In genomic region chr9:116381350-116381749, GRCh38 we compare ENCODE assay signal across 26 cellular contexts.
DNase-seq lines count a peak whose midpoint lies in the region; ATAC-seq, FAIRE-seq and TF ChIP-seq lines count a peak whose summit lies in the region.
"Had no signal": no experiment of that assay in that cellular context is flagged by ENCODE, and none has a peak within 500 bp of the region (broad histone marks: within the 10 kb centered on the region; RNA-seq: fewer than 3 reads in every experiment).

No MANE protein-coding gene starts in this region.

- no peak for TF ChIP-seq RAD21 in GM12878 (IDR thresholded peaks at IDR 0.05; ENCODE audit: insufficient read depth, low read depth, low read length)

- CTCF ChIA-PET in GM12878 (lab: Yijun Ruan, JAX): no interaction called here

- intact Hi-C loops in GM12878 (cut with micrococcal nuclease; ENCODE audit: unreplicated experiment): loop anchor here (2.0 kb wide), 1 partner anchor 69 kb away; no protein-coding TSS in a partner anchor

- SMC1A ChIA-PET in GM12878 (lab: Charles Lee; ENCODE audit: uncharacterized antibody, unreplicated experiment): no interaction called here

- 50% methylated on average over 2 of the region's 2 CpGs for WGBS in GM12878 (ENCODE audit: insufficient coverage, insufficient replicate concordance, low lambda C conversion rate, missing lambda C conversion rate)

- H3K4me2 ChIP-seq in GM12878 (ENCODE audit: control insufficient read depth, insufficient read depth): no peak overlapping the region

- H3K9ac ChIP-seq in GM12878 (ENCODE audit: control insufficient read depth, insufficient read depth, low read length): no peak overlapping the region
- H3K9ac ChIP-seq: GM23248 had no signal

- no peak overlapping the region for H3K27ac ChIP-seq in GM12878 (ENCODE audit: control insufficient read depth, insufficient read depth)
- H3K27ac ChIP-seq: C4-2B, GM23248, HL-60 had no signal

- H3K79me2 ChIP-seq in GM12878 (ENCODE audit: control insufficient read depth, insufficient read depth, low read length): no peaks in the 10 kb centered on the region

- TF ChIP-seq EP300 in GM12878 (IDR thresholded peaks at IDR 0.05; ENCODE audit: borderline replicate concordance in 1 of 2, control insufficient read depth in 1 of 2, low read depth in 2 of 2, low read length in 2 of 2): no peak

- no peaks in the 10 kb centered on the region for H3K9me3 ChIP-seq in GM12878 (replicated peaks; ENCODE audit: control insufficient read depth, insufficient read depth, low read length)

- no peak overlapping the region for H3K4me3 ChIP-seq in GM12878
- no peak overlapping the region for H3K4me3 ChIP-seq in fibroblast of pulmonary artery (replicated peaks; ENCODE audit: low read depth, low read length)
- no peak overlapping the region for H3K4me3 ChIP-seq in skeletal muscle cell (ENCODE audit: low read depth, low read length)
- H3K4me3 ChIP-seq: GM23248 had no signal

- in situ Hi-C loops in GM12878 (cut with MboI): no loop called here

- H2AFZ ChIP-seq in GM12878 (ENCODE audit: control insufficient read depth, low read depth, low read length): no peak overlapping the region
- H2AFZ ChIP-seq: GM23248 had no signal

- no peaks in the 10 kb centered on the region for H4K20me1 ChIP-seq in GM12878 (ENCODE audit: control insufficient read depth, insufficient read depth)

- FAIRE-seq in GM12878 (lab: Jason Lieb, UNC): no peak
- FAIRE-seq: D721Med, HepG2 had no signal

- H3K27me3 ChIP-seq in GM12878 (replicated peaks in 1 of 2; ENCODE audit: control insufficient read depth in 2 of 2, insufficient read depth in 2 of 2, low read length in 1 of 2): no peaks in the 10 kb centered on the region

- DNase-seq in GM12878 (ENCODE audit: low read depth, low spot score): no peak
- peak; percentile 54 for DNase-seq in fibroblast of pulmonary artery (ENCODE audit: low read depth)
- DNase-seq in skeletal muscle cell (ENCODE audit: low read depth): peak; percentile 36
- DNase-seq in NOMO-1 treated with DMSO at 0.1 percent for 48 hours (lab: John Stamatoyannopoulos, UW; ENCODE audit: unreplicated experiment): no peak
- DNase-seq: ACHN, DMS53, GF-D8, H9, HFFc6, KBM-7, NCI-H1105, NCI-H1694 treated with DMSO at 0.1 percent for 48 hours, NCI-H2081 treated with DMSO at 0.1 percent for 48 hours, NCI-H2171 treated with DMSO at 0.1 percent for 48 hours, NCI-H524 treated with DMSO at 0.1 percent for 48 hours, NCI-H82 had no signal

- TF ChIP-seq CTCF in GM12878 (IDR thresholded peaks at IDR 0.05 in 2 of 3, conservative IDR thresholded peaks at IDR 0.05 in 1 of 3; ENCODE audit: control insufficient read depth in 2 of 3, extremely low read depth in 1 of 3, insufficient read depth in 1 of 3, low read depth in 3 of 3, low read length in 3 of 3) (no peak), fibroblast of pulmonary artery (IDR thresholded peaks at IDR 0.05; ENCODE audit: low read length, missing control alignments) (no peak)

- H3K36me3 ChIP-seq in GM12878 (ENCODE audit: control insufficient read depth in 2 of 2, insufficient read depth in 2 of 2, low read length in 1 of 2): no peaks in the 10 kb centered on the region

- no peak for TF ChIP-seq POLR2A in GM12878 (IDR thresholded peaks at IDR 0.05; ENCODE audit: low read depth, low read length)

- RAD21 ChIA-PET in GM12878 (lab: Charles Lee; ENCODE audit: unreplicated experiment): no interaction called here

- H3K4me1 ChIP-seq in GM12878 (ENCODE audit: control insufficient read depth, insufficient read depth, low read length): no peaks in the 10 kb centered on the region

- BruUV-seq in GM12878 (replicated peaks; lab: Mats Ljungman, UMichigan): no TSS peak

- POLR2A ChIA-PET in GM12878 (lab: Charles Lee): no interaction called here

- peak; percentile 13 for ATAC-seq in HG03442 (IDR thresholded peaks at IDR 0.05; ENCODE audit: unreplicated experiment)
- ATAC-seq in GM12878: peak; percentile 60
- ATAC-seq in HG03354 (IDR thresholded peaks at IDR 0.05; ENCODE audit: poor library complexity, severe bottlenecking, unreplicated experiment): no peak
- no peak for ATAC-seq in GM19351 (IDR thresholded peaks at IDR 0.05; ENCODE audit: unreplicated experiment)
- no peak for ATAC-seq in GM18498 (IDR thresholded peaks at IDR 0.05; ENCODE audit: unreplicated experiment)
- ATAC-seq: HepG2, Right ventricle myocardium inferior had no signal

TF ChIP-seq in GM12878, 131 proteins besides CTCF, POLR2A, EP300 and RAD21:
- no peak for TF ChIP-seq MXI1 (IDR thresholded peaks at IDR 0.05; ENCODE audit: low read depth, low read length)
- TF ChIP-seq IKZF2 (IDR thresholded peaks at IDR 0.05): no peak
- TF ChIP-seq STAT1 (conservative IDR thresholded peaks at IDR 0.05): no peak
- TF ChIP-seq RELA (IDR thresholded peaks at IDR 0.05; ENCODE audit: borderline replicate concordance, partially characterized antibody): no peak
- no peak for TF ChIP-seq PRDM15 (CRISPR knock-in tag; IDR thresholded peaks at IDR 0.05)
- no peak for TF ChIP-seq ZNF592 (IDR thresholded peaks at IDR 0.05)
- no peak for TF ChIP-seq JUNB (IDR thresholded peaks at IDR 0.05)
- TF ChIP-seq SIX5 (IDR thresholded peaks at IDR 0.05; ENCODE audit: low read depth, low read length, severe bottlenecking): no peak
- TF ChIP-seq YBX1 (IDR thresholded peaks at IDR 0.05): no peak
- TF ChIP-seq NR2C2 (IDR thresholded peaks at IDR 0.05; ENCODE audit: borderline replicate concordance, control insufficient read depth, insufficient read length, low read depth): no peak
- no peak for TF ChIP-seq FOS (IDR thresholded peaks at IDR 0.05; ENCODE audit: borderline replicate concordance, extremely low read depth, insufficient read length)
- TF ChIP-seq IRF4 (IDR thresholded peaks at IDR 0.05; ENCODE audit: low read depth, low read length): no peak

Comparison
In these comparisons a context has a peak if more than half of its experiments do, and no peak if none do; other contexts are left out.
1. ATAC-seq: peak in HG03442 (single experiment) and GM12878 (single experiment); none in HG03354 (single experiment), GM19351 (single experiment) and GM18498 (single experiment).
2. DNase-seq: peak in fibroblast of pulmonary artery (single experiment) and skeletal muscle cell (single experiment); none in GM12878 (single experiment) and NOMO-1 treated with DMSO at 0.1 percent for 48 hours (single experiment).